In genomic region chr9:122001491-122002201, GRCh38 we compare ENCODE assay signal across 2 cellular contexts.
TF ChIP-seq lines count a peak whose summit lies in the region.

No MANE protein-coding gene starts in this region.

TF ChIP-seq in endothelial cell of umbilical vein, 7 proteins besides CTCF, POLR2A, EP300 and RAD21:
- TF ChIP-seq, protein P1, sequence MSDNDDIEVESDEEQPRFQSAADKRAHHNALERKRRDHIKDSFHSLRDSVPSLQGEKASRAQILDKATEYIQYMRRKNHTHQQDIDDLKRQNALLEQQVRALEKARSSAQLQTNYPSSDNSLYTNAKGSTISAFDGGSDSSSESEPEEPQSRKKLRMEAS (IDR thresholded peaks at IDR 0.05; ENCODE audit: insufficient read depth, insufficient read length) = no peak
- TF ChIP-seq EZH2 (IDR thresholded peaks at IDR 0.05; ENCODE audit: borderline replicate concordance, low read depth, low read length, severe bottlenecking) (no peak), MYC (IDR thresholded peaks at IDR 0.05; ENCODE audit: low read depth, low read length) (no peak), FOS (IDR thresholded peaks at IDR 0.05; ENCODE audit: borderline replicate concordance, insufficient read depth, low read length) (no peak), POLR2AphosphoS5 (IDR thresholded peaks at IDR 0.05; ENCODE audit: insufficient read depth, low read depth, low read length) (no peak), JUN (IDR thresholded peaks at IDR 0.05; ENCODE audit: borderline replicate concordance, insufficient read depth, insufficient read length, low read depth) (no peak), GATA2 (IDR thresholded peaks at IDR 0.05; ENCODE audit: insufficient read depth, insufficient read length, low read depth, low read length) (no peak)
TF ChIP-seq in endothelial cell of umbilical vein: peak in this region for 0.

TF ChIP-seq in HepG2, 621 proteins besides CTCF, POLR2A, EP300 and RAD21 (continues in another document):
- TF ChIP-seq BORCS8-MEF2B (CRISPR knock-in tag; IDR thresholded peaks at IDR 0.05) (no peak), ZSCAN30 (CRISPR knock-in tag; IDR thresholded peaks at IDR 0.05) (no peak), NR2C2 (CRISPR knock-in tag; IDR thresholded peaks at IDR 0.05; ENCODE audit: borderline replicate concordance) (peak; percentile 48; the same call in 1 of the 2 replicates), SETDB1 (CRISPR knock-in tag; IDR thresholded peaks at IDR 0.05; ENCODE audit: borderline replicate concordance) (no peak), RARA (CRISPR knock-in tag; IDR thresholded peaks at IDR 0.05) (0 out of 2 replicates have a peak, but pooled peaks have one; percentile 18), ZNF574 (CRISPR knock-in tag; IDR thresholded peaks at IDR 0.05) (peak; percentile 20; the same call in 1 of the 2 replicates), DRAP1 (CRISPR knock-in tag; IDR thresholded peaks at IDR 0.05) (no peak), HCFC1 (IDR thresholded peaks at IDR 0.05; ENCODE audit: low read depth, low read length) (no peak), BHLHE40 (IDR thresholded peaks at IDR 0.05; ENCODE audit: low read length) (no peak), ZBTB39 (CRISPR knock-in tag; IDR thresholded peaks at IDR 0.05) (no peak), ZNF709 (CRISPR knock-in tag; IDR thresholded peaks at IDR 0.05) (no peak), CSRNP1 (CRISPR knock-in tag; IDR thresholded peaks at IDR 0.05) (no peak), FOXA1 (IDR thresholded peaks at IDR 0.05) (no peak), FOXA1 (CRISPR knock-in tag; IDR thresholded peaks at IDR 0.05) (peak; percentile 52), HNF4A (CRISPR knock-in tag; IDR thresholded peaks at IDR 0.05) (peak; percentile 42; the same call in 1 of the 2 replicates), ZBTB46 (CRISPR knock-in tag; IDR thresholded peaks at IDR 0.05; ENCODE audit: borderline replicate concordance) (no peak), GABPA (IDR thresholded peaks at IDR 0.05; ENCODE audit: low read depth, low read length) (no peak), GABPA (CRISPR knock-in tag; IDR thresholded peaks at IDR 0.05; ENCODE audit: low read depth) (no peak), AHDC1 (CRISPR knock-in tag; IDR thresholded peaks at IDR 0.05; ENCODE audit: borderline replicate concordance) (0 out of 2 replicates have a peak, but pooled peaks have one; percentile 22), REST (IDR thresholded peaks at IDR 0.05; ENCODE audit: borderline replicate concordance in 1 of 2, low read depth in 1 of 2, low read length in 2 of 2) (no peak), ZC3H13 (CRISPR knock-in tag; IDR thresholded peaks at IDR 0.05) (no peak), SAP130 (CRISPR knock-in tag; IDR thresholded peaks at IDR 0.05; ENCODE audit: low read depth) (0 out of 2 replicates have a peak, but pooled peaks have one; percentile 14)
- TF ChIP-seq, protein P2, sequence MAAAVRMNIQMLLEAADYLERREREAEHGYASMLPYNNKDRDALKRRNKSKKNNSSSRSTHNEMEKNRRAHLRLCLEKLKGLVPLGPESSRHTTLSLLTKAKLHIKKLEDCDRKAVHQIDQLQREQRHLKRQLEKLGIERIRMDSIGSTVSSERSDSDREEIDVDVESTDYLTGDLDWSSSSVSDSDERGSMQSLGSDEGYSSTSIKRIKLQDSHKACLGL (CRISPR knock-in tag; IDR thresholded peaks at IDR 0.05) = no peak
- TF ChIP-seq, protein P3, sequence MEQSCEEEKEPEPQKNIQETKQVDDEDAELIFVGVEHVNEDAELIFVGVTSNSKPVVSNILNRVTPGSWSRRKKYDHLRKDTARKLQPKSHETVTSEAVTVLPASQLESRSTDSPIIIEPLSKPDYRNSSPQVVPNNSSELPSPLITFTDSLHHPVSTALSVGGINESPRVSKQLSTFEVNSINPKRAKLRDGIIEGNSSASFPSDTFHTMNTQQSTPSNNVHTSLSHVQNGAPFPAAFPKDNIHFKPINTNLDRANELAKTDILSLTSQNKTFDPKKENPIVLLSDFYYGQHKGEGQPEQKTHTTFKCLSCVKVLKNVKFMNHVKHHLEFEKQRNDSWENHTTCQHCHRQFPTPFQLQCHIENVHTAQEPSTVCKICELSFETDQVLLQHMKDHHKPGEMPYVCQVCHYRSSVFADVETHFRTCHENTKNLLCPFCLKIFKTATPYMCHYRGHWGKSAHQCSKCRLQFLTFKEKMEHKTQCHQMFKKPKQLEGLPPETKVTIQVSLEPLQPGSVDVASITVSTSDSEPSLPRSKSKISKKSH (CRISPR knock-in tag; IDR thresholded peaks at IDR 0.05; ENCODE audit: borderline replicate concordance) = no peak
- TF ChIP-seq, protein P4, sequence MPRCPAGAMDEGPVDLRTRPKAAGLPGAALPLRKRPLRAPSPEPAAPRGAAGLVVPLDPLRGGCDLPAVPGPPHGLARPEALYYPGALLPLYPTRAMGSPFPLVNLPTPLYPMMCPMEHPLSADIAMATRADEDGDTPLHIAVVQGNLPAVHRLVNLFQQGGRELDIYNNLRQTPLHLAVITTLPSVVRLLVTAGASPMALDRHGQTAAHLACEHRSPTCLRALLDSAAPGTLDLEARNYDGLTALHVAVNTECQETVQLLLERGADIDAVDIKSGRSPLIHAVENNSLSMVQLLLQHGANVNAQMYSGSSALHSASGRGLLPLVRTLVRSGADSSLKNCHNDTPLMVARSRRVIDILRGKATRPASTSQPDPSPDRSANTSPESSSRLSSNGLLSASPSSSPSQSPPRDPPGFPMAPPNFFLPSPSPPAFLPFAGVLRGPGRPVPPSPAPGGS (CRISPR knock-in tag; IDR thresholded peaks at IDR 0.05) = no peak
- TF ChIP-seq, protein P5, sequence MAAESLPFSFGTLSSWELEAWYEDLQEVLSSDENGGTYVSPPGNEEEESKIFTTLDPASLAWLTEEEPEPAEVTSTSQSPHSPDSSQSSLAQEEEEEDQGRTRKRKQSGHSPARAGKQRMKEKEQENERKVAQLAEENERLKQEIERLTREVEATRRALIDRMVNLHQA (CRISPR knock-in tag; IDR thresholded peaks at IDR 0.05) = no peak
